In genomic region chr11:44954051-44954906, GRCh38 we compare ENCODE assay signal across 12 cellular contexts. TPM values are rescaled to one million over a fixed set of nuclear protein-coding genes. Genes with fewer than 3 reads are reported as not detected.
DNase-seq lines count a peak whose midpoint lies in the region; ATAC-seq and TF ChIP-seq lines count a peak whose summit lies in the region.
"Had no signal": no experiment of that assay in that cellular context is flagged by ENCODE, and none has a peak within 500 bp of the region (broad histone marks: within the 10 kb centered on the region; RNA-seq: fewer than 3 reads in every experiment).

No MANE protein-coding gene starts in this region.

- intact Hi-C loops in left ventricle myocardium superior (cut with micrococcal nuclease), result no loop called here
- intact Hi-C loops in left lung (cut with DNase I), result no loop called here
- intact Hi-C loops in upper lobe of right lung (cut with DNase I), result no loop called here

- ATAC-seq in left ventricle myocardium superior (no peak), left lung (no peak), upper lobe of right lung (no peak)
- ATAC-seq: activated T-cell treated with anti-CD3 and anti-CD28 coated beads, Interleukin-2, amount 50 U/mL, for 4 hours had no signal

- H3K27ac ChIP-seq in cardiac muscle cell (peak overlapping the region; percentile 66), left lung (peak overlapping the region; percentile 48 to 87), upper lobe of right lung (peak overlapping the region; percentile 32)
- H3K27ac ChIP-seq: parathyroid adenoma had no signal

- DNase-seq in cardiac muscle cell (ENCODE audit: low read depth in 1 of 2, low spot score in 1 of 2), result no peak
- no peak for DNase-seq in left ventricle myocardium superior
- DNase-seq in NT2/D1 (ENCODE audit: low read depth, low spot score), result no peak
- DNase-seq in left lung, result peak in 1 of 2 donors; percentile 47
- DNase-seq in upper lobe of right lung, result no peak
- DNase-seq in BE2C, result no peak
- no peak for DNase-seq in activated CD4-positive, alpha-beta T cell treated with anti-CD3 and anti-CD28 coated beads for 48 hours
- DNase-seq in KG1 (lab: John Stamatoyannopoulos, UW), result no peak
- DNase-seq: activated T-cell treated with anti-CD3 and anti-CD28 coated beads, Interleukin-2, amount 50 U/mL, for 4 hours; stimulated activated CD8-positive, alpha-beta memory T cell treated with anti-CD3 and anti-CD28 coated beads, Interleukin-4, amount 100 ng/mL, for 48 hours had no signal

- no peak overlapping the region for H3K4me3 ChIP-seq in cardiac muscle cell
- no peak overlapping the region for H3K4me3 ChIP-seq in NT2/D1 (ENCODE audit: insufficient read length, low read depth)
- no peak overlapping the region for H3K4me3 ChIP-seq in left lung
- H3K4me3 ChIP-seq in upper lobe of right lung, result no peak overlapping the region
- H3K4me3 ChIP-seq in BE2C (ENCODE audit: low read depth, low read length), result no peak overlapping the region
- H3K4me3 ChIP-seq: uterus had no signal

- H3K36me3 ChIP-seq in cardiac muscle cell, result no peaks in the 10 kb centered on the region
- no peaks in the 10 kb centered on the region for H3K36me3 ChIP-seq in NT2/D1 (ENCODE audit: insufficient read depth, insufficient read length, low read length)
- no peaks in the 10 kb centered on the region for H3K36me3 ChIP-seq in left lung
- H3K36me3 ChIP-seq in upper lobe of right lung, result no peaks in the 10 kb centered on the region
- H3K36me3 ChIP-seq in BE2C, result no peaks in the 10 kb centered on the region
- H3K36me3 ChIP-seq: uterus had no signal

- H3K9ac ChIP-seq in NT2/D1 (ENCODE audit: insufficient read length, low read depth), result peak overlapping the region; percentile 12
- H3K9ac ChIP-seq: parathyroid adenoma had no signal

- TF ChIP-seq CTCF in cardiac muscle cell (IDR thresholded peaks at IDR 0.05; ENCODE audit: low read depth, low read length) (no peak), left lung (IDR thresholded peaks at IDR 0.05) (no peak), upper lobe of right lung (IDR thresholded peaks at IDR 0.05) (no peak), BE2C (IDR thresholded peaks at IDR 0.05; ENCODE audit: low read depth, low read length) (no peak)

- H3K9me3 ChIP-seq in cardiac muscle cell (ENCODE audit: low read depth) (no peaks in the 10 kb centered on the region), NT2/D1 (ENCODE audit: insufficient read depth, low read length) (no peaks in the 10 kb centered on the region), left lung (no peaks in the 10 kb centered on the region), upper lobe of right lung (no peaks in the 10 kb centered on the region), BE2C (no peaks in the 10 kb centered on the region)
- H3K9me3 ChIP-seq: uterus had no signal

- peaks cover 40% of the 10 kb centered on the region for H3K4me1 ChIP-seq in cardiac muscle cell (ENCODE audit: low read depth)
- H3K4me1 ChIP-seq in NT2/D1 (ENCODE audit: insufficient read depth, insufficient read length), result peaks cover 28% of the 10 kb centered on the region
- H3K4me1 ChIP-seq in left lung, result peaks cover 8 to 66% of the 10 kb centered on the region in 2 donors
- H3K4me1 ChIP-seq in upper lobe of right lung, result peaks cover 26% of the 10 kb centered on the region
- peaks cover 7% of the 10 kb centered on the region for H3K4me1 ChIP-seq in BE2C
- H3K4me1 ChIP-seq: parathyroid adenoma had no signal

- H3K27me3 ChIP-seq in cardiac muscle cell (no peaks in the 10 kb centered on the region), NT2/D1 (ENCODE audit: insufficient read depth, insufficient read length) (no peaks in the 10 kb centered on the region), left lung (peaks cover 0 to 6% of the 10 kb centered on the region in 2 donors), upper lobe of right lung (no peaks in the 10 kb centered on the region), BE2C (peaks cover 7% of the 10 kb centered on the region)
- H3K27me3 ChIP-seq: uterus had no signal

RNA-seq across cellular contexts. Expression of gene TP53I11, which starts 3.6 kb away (rescaled TPM):
- 138 and 155 TPM in 2 replicates for total RNA-seq in cardiac muscle cell
- 112 and 132 TPM in 2 replicates for polyA plus RNA-seq in cardiac muscle cell
- total RNA-seq in left ventricle myocardium superior, result 45.5 TPM
- 10 to 100 TPM; 88.9 to 95.5 TPM for total RNA-seq in left lung
- 110 TPM for total RNA-seq in upper lobe of right lung
- polyA plus RNA-seq in BE2C (2012; ENCODE audit: insufficient read depth, insufficient read length, low read depth), result 15.0 TPM
